Comparison of ENCODE assay signal across 18 cellular contexts in genomic region chr10:121865554-121865953, GRCh38.
A peak's percentile ranks its signal among the peaks of the same experiment; 100 is the strongest.
DNase-seq lines count a peak whose midpoint lies in the region; ATAC-seq and TF ChIP-seq lines count a peak whose summit lies in the region.
"Had no signal": no experiment of that assay in that cellular context is flagged by ENCODE, and none has a peak within 500 bp of the region (broad histone marks: within the 10 kb centered on the region; RNA-seq: fewer than 3 reads in every experiment).

No MANE protein-coding gene starts in this region.

- H3K27ac ChIP-seq in BLaER1 (no peak overlapping the region), hepatocyte (peak overlapping the region; percentile 24)
- H3K27ac ChIP-seq: Peyer's patch had no signal

- WGBS in hepatocyte (ENCODE audit: low lambda C conversion rate, missing lambda C conversion rate), result 39% methylated on average over 4 of the region's 4 CpGs

- no peak overlapping the region for H2AFZ ChIP-seq in hepatocyte

- H3K27ac Mint-ChIP-seq in CD14-positive monocyte, result peak overlapping the region in 2 of 7 donors; percentile 8 to 24
- H3K27ac Mint-ChIP-seq: T-helper 1 cell treated with Interleukin-12 subunit alpha and Interleukin-12 subunit beta and Interleukin-4 antibody, amounts not matched to agents 30 μg/mL and 1 μg/mL, for 36 hours had no signal

- H3K36me3 ChIP-seq in BLaER1, result peaks cover 51% of the 10 kb centered on the region
- no peaks in the 10 kb centered on the region for H3K36me3 ChIP-seq in hepatocyte (replicated peaks; ENCODE audit: insufficient read depth, low read depth)

- no peak for ATAC-seq in GM18519 (IDR thresholded peaks at IDR 0.05; ENCODE audit: low FRiP score, unreplicated experiment)

- H3K9me3 Mint-ChIP-seq in CD14-positive monocyte, result no peaks in the 10 kb centered on the region
- H3K9me3 Mint-ChIP-seq: T-helper 1 cell treated with Interleukin-12 subunit alpha and Interleukin-12 subunit beta and Interleukin-4 antibody, amounts not matched to agents 30 μg/mL and 1 μg/mL, for 36 hours had no signal

- intact Hi-C loops in CD14-positive monocyte (cut with micrococcal nuclease), result no loop called here

- peak overlapping the region; percentile 77 for H3K4me2 ChIP-seq in BLaER1
- H3K4me2 ChIP-seq in hepatocyte, result no peak overlapping the region

- DNase-seq in NCI-H1105 treated with DMSO at 0.1 percent for 48 hours (lab: John Stamatoyannopoulos, UW) (peak; percentile 73), NCI-H526 treated with DMSO at 0.1 percent for 48 hours (lab: John Stamatoyannopoulos, UW) (peak; percentile 41), hepatocyte (ENCODE audit: low spot score) (peak; percentile 16), DMS114 treated with DMSO at 0.1 percent for 48 hours (lab: John Stamatoyannopoulos, UW; ENCODE audit: unreplicated experiment) (no peak), cerebellar cortex (ENCODE audit: low spot score) (no peak), CD14-positive monocyte (ENCODE audit: low spot score) (no peak)
- DNase-seq: CD4-positive, CD25-positive, alpha-beta regulatory T cell; DND-41; GF-D8; GOT3; NCI-H187 treated with DMSO at 0.1 percent for 48 hours; NCI-H2227 treated with DMSO at 0.1 percent for 48 hours; NCI-H774; Peyer's patch; SHP77 had no signal

- H3K79me2 ChIP-seq in hepatocyte, result no peaks in the 10 kb centered on the region

- H3K4me3 ChIP-seq in BLaER1 (no peak overlapping the region), hepatocyte (no peak overlapping the region)
- H3K4me3 ChIP-seq: Peyer's patch had no signal

- peaks cover 0 to 3% (median 2%) of the 10 kb centered on the region in 3 donors for H3K27me3 Mint-ChIP-seq in CD14-positive monocyte (ENCODE audit: low read depth in 3 of 3)
- H3K27me3 Mint-ChIP-seq: CD4-positive, CD25-positive, alpha-beta regulatory T cell had no signal

- no peak overlapping the region for H3K9ac ChIP-seq in BLaER1

- no peak overlapping the region for H3K4me3 Mint-ChIP-seq in CD14-positive monocyte
- H3K4me3 Mint-ChIP-seq: CD4-positive, CD25-positive, alpha-beta regulatory T cell; T-helper 1 cell treated with Interleukin-12 subunit alpha and Interleukin-12 subunit beta and Interleukin-4 antibody, amounts not matched to agents 30 μg/mL and 1 μg/mL, for 36 hours had no signal

- H3K4me1 ChIP-seq in BLaER1 (peaks cover 21% of the 10 kb centered on the region), hepatocyte (ENCODE audit: insufficient read depth) (peaks cover 5% of the 10 kb centered on the region)
- H3K4me1 ChIP-seq: Peyer's patch had no signal

- H3K9me3 ChIP-seq in BLaER1 (peaks cover 39% of the 10 kb centered on the region), hepatocyte (ENCODE audit: low read depth) (no peaks in the 10 kb centered on the region)
- H3K9me3 ChIP-seq: Peyer's patch had no signal

- H3K27me3 ChIP-seq in BLaER1 (no peaks in the 10 kb centered on the region), hepatocyte (no peaks in the 10 kb centered on the region)
- H3K27me3 ChIP-seq: Peyer's patch had no signal

- H4K20me1 ChIP-seq in BLaER1 (no peaks in the 10 kb centered on the region), hepatocyte (ENCODE audit: insufficient read depth, poor library complexity, severe bottlenecking) (no peaks in the 10 kb centered on the region)

- TF ChIP-seq CTCF in hepatocyte (IDR thresholded peaks at IDR 0.05; ENCODE audit: poor library complexity), result no peak
- TF ChIP-seq CTCF in CD14-positive monocyte (IDR thresholded peaks at IDR 0.05), result no peak

- peaks cover 2% of the 10 kb centered on the region for H3K4me1 Mint-ChIP-seq in CD14-positive monocyte

- peaks cover 36 to 47% of the 10 kb centered on the region in 2 donors for H3K36me3 Mint-ChIP-seq in CD14-positive monocyte

- H3K9me2 ChIP-seq in hepatocyte (replicated peaks; ENCODE audit: insufficient read depth), result no peaks in the 10 kb centered on the region

Comparison
In these comparisons a context has a peak if more than half of its experiments do, and no peak if none do; other contexts are left out.
1. DNase-seq: peak in NCI-H1105 treated with DMSO at 0.1 percent for 48 hours (single experiment), NCI-H526 treated with DMSO at 0.1 percent for 48 hours (single experiment) and hepatocyte (single experiment); none in DMS114 treated with DMSO at 0.1 percent for 48 hours (single experiment), cerebellar cortex (single experiment) and CD14-positive monocyte (single experiment).